ENCODE assay signal across 7 cellular contexts in the genomic region with DNA sequence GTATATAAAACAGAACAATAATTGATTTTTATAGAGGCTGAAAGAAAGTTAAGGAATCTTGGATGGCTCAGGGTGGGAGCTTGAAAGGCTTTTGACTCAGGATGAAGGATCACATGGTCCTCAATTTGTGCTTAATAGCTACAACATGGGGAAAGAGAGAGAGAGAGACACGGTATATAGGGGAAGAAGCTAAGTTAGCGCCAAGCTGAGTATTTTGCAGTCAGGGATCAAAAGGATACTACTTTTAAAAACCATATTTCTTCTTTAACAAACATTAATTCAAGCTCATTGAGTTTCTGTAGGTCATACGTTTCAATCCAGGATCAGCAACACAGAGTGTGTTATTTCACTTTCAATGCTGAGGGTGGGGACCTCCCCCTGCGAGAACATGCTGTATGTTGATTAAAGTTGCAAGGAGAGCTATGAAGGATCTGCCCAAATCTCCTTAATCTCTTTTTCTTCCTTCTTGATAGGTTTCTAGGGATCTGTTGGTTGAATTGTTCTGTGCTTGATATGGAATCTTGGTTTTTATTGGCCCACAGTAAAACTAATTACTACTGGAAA.
A peak's percentile ranks its signal among the peaks of the same experiment; 100 is the strongest.
DNase-seq lines count a peak whose midpoint lies in the region; ATAC-seq, FAIRE-seq and TF ChIP-seq lines count a peak whose summit lies in the region.

No MANE protein-coding gene starts in this region.

- no peak for TF ChIP-seq POLR2A in K562 (conservative IDR thresholded peaks at IDR 0.05)

- POLR2A ChIA-PET in K562 (lab: Yijun Ruan, JAX): interaction anchor here (0.8 to 2.4 kb wide), 9 partner anchors 8 to 159 kb away, joined by 3 to 6 read pairs (median 4); no protein-coding TSS in a partner anchor

- BruUV-seq in K562 (replicated peaks; lab: Mats Ljungman, UMichigan): no TSS peak

- H3K4me2 ChIP-seq in K562 (ENCODE audit: insufficient read depth, low read length): no peak overlapping the region

- H3K4me1 ChIP-seq in K562 (replicated peaks in 1 of 2; ENCODE audit: control insufficient read depth in 2 of 2, insufficient read depth in 2 of 2, low read length in 2 of 2): peaks cover 5 to 35% of the 10 kb centered on the region in 2 experiments; a peak in 3 of 5 replicates

- intact Hi-C loops in K562 (cut with micrococcal nuclease): loop anchor here (5.0 kb wide), 3 partner anchors 73 to 153 kb away; no protein-coding TSS in a partner anchor

- H3K9me3 ChIP-seq in K562 (replicated peaks; ENCODE audit: control insufficient read depth, insufficient read depth, low read depth, low read length): 0 out of 2 replicates have a peak, but pooled peaks cover 5% of the 10 kb centered on the region

- no peaks in the 10 kb centered on the region for H3K27me3 ChIP-seq in K562 (ENCODE audit: control insufficient read depth in 2 of 2, insufficient read depth in 2 of 2, low read length in 2 of 2)

- peak overlapping the region; percentile 34 for H2AFZ ChIP-seq in K562 (ENCODE audit: low read depth, low read length)

- H3K9me1 ChIP-seq in K562 (ENCODE audit: control insufficient read depth, insufficient read depth, low read length): no peaks in the 10 kb centered on the region

- H3K4me3 ChIP-seq in K562: no peak overlapping the region

- TF ChIP-seq EP300 in K562 (IDR thresholded peaks at IDR 0.05; ENCODE audit: low read length): no peak

- no peak for TF ChIP-seq RAD21 in K562 (CRISPR knock-in tag; conservative IDR thresholded peaks at IDR 0.05 in 1 of 2, IDR thresholded peaks at IDR 0.05 in 1 of 2)

- WGBS in K562 (ENCODE audit: insufficient coverage, low coverage, missing lambda C conversion rate): 65% methylated on average over 4 of the region's 4 CpGs

- CTCF ChIA-PET in K562 (lab: Yijun Ruan, JAX; ENCODE audit: low intra/inter-chr PET ratio): no interaction called here

- DNase-seq in GM18507 (ENCODE audit: extremely low spot score, insufficient read length, low read depth) (no peak), K562 (ENCODE audit: extremely low read depth in 1 of 4, low spot score in 3 of 4) (no peak), NCI-H146 treated with DMSO at 0.1 percent for 48 hours (lab: John Stamatoyannopoulos, UW; ENCODE audit: unreplicated experiment) (no peak), SHP77 (lab: John Stamatoyannopoulos, UW) (no peak)
- peak; percentile 34 for DNase-seq in stimulated activated CD4-positive, alpha-beta T cell treated with anti-CD3 and anti-CD28 coated beads, Interleukin-1b, Interleukin-23, amount 100 ng/mL, for 48 hours

- H4K20me1 ChIP-seq in K562 (replicated peaks; ENCODE audit: control insufficient read depth, insufficient read depth, low read length): no peaks in the 10 kb centered on the region

- H3K36me3 ChIP-seq in K562 (ENCODE audit: control insufficient read depth, insufficient read depth, low read length): no peaks in the 10 kb centered on the region

- TF ChIP-seq CTCF in K562 (IDR thresholded peaks at IDR 0.05 in 2 of 3, conservative IDR thresholded peaks at IDR 0.05 in 1 of 3; ENCODE audit: insufficient read depth in 2 of 3, low read depth in 1 of 3, low read length in 3 of 3): no peak

- ATAC-seq in HG02885 (IDR thresholded peaks at IDR 0.05; ENCODE audit: poor library complexity, unreplicated experiment) (peak; percentile 33), K562 (no peak), HG03469 (IDR thresholded peaks at IDR 0.05; ENCODE audit: unreplicated experiment) (no peak)

- in situ Hi-C loops in K562 (cut with MboI): no loop called here

- H3K9ac ChIP-seq in K562 (ENCODE audit: insufficient read depth in 1 of 2, low read depth in 2 of 2, low read length in 2 of 2): no peak overlapping the region

- H3K27ac ChIP-seq in K562 (ENCODE audit: extremely low read depth, low read depth, low read length): no peak overlapping the region

- FAIRE-seq in GM18507 (lab: Jason Lieb, UNC) (peak; percentile 79), K562 (lab: Jason Lieb, UNC) (no peak)

- no peaks in the 10 kb centered on the region for H3K79me2 ChIP-seq in K562 (ENCODE audit: control insufficient read depth, insufficient read depth, low read length)

TF ChIP-seq in K562, 482 proteins besides CTCF, POLR2A, EP300 and RAD21 (continues in another document):
- TF ChIP-seq ZBTB1 (CRISPR knock-in tag; IDR thresholded peaks at IDR 0.05; ENCODE audit: borderline replicate concordance, low read depth) (no peak), BHLHE40 (IDR thresholded peaks at IDR 0.05; ENCODE audit: low read length) (0 out of 2 replicates have a peak, but pooled peaks have one; percentile 0), CBX3 (IDR thresholded peaks at IDR 0.05; ENCODE audit: borderline replicate concordance in 1 of 2, low read length in 2 of 2) (0 out of 3 replicates have a peak, but pooled peaks of 1 of the 2 experiments have one; percentile 29), MEIS2 (IDR thresholded peaks at IDR 0.05; ENCODE audit: partially characterized antibody) (no peak), CCNT2 (IDR thresholded peaks at IDR 0.05; ENCODE audit: borderline replicate concordance, extremely low read depth, insufficient read length, low read depth, low read length) (no peak), DEAF1 (CRISPR knock-in tag; IDR thresholded peaks at IDR 0.05) (0 out of 2 replicates have a peak, but pooled peaks have one; percentile 5)
- TF ChIP-seq, protein P1, sequence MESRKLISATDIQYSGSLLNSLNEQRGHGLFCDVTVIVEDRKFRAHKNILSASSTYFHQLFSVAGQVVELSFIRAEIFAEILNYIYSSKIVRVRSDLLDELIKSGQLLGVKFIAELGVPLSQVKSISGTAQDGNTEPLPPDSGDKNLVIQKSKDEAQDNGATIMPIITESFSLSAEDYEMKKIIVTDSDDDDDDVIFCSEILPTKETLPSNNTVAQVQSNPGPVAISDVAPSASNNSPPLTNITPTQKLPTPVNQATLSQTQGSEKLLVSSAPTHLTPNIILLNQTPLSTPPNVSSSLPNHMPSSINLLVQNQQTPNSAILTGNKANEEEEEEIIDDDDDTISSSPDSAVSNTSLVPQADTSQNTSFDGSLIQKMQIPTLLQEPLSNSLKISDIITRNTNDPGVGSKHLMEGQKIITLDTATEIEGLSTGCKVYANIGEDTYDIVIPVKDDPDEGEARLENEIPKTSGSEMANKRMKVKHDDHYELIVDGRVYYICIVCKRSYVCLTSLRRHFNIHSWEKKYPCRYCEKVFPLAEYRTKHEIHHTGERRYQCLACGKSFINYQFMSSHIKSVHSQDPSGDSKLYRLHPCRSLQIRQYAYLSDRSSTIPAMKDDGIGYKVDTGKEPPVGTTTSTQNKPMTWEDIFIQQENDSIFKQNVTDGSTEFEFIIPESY (CRISPR knock-in tag; IDR thresholded peaks at IDR 0.05): peak; percentile 89
- TF ChIP-seq, protein P2, sequence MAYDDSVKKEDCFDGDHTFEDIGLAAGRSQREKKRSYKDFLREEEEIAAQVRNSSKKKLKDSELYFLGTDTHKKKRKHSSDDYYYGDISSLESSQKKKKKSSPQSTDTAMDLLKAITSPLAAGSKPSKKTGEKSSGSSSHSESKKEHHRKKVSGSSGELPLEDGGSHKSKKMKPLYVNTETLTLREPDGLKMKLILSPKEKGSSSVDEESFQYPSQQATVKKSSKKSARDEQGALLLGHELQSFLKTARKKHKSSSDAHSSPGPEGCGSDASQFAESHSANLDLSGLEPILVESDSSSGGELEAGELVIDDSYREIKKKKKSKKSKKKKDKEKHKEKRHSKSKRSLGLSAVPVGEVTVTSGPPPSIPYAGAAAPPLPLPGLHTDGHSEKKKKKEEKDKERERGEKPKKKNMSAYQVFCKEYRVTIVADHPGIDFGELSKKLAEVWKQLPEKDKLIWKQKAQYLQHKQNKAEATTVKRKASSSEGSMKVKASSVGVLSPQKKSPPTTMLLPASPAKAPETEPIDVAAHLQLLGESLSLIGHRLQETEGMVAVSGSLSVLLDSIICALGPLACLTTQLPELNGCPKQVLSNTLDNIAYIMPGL (CRISPR knock-in tag; IDR thresholded peaks at IDR 0.05): no peak
